ENCODE assay signal across 24 cellular contexts in the genomic region with DNA sequence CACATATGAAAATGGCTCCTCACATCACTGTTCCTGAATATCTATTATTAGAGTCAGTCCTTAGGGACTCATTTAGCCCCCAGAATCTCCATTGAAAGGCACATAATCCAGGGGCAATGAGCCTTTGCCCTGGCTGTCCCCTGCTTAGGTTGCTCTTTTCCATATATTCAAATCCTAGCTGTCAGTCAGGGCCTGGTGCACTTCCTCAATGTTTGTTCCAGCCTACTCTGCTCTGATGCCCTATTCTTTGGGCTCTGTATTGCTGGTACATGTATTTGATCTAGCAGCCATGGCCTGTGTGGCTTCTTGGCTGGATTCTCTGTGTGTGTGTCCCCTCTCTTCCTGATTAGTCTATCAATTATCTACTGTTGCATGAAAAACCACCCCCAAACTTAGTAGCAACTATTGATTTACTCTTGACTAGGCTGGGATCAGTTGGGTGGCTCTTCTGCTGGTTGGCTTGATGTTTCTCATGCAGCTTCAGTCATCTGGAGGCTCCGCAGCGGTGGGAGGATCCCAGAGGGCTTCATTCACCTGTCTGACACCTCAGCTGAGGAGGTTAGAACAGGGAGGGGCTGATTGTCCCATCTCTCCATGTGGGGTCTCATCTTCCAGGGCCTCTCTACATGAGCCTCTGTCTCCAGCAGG.
"Had no signal": no experiment of that assay in that cellular context is flagged by ENCODE, and none has a peak within 500 bp of the region (broad histone marks: within the 10 kb centered on the region; RNA-seq: fewer than 3 reads in every experiment).

No MANE protein-coding gene starts in this region.

- DNase-seq: islet precursor cell; left ventricle myocardium inferior; midbrain; mucosa of descending colon; naive thymus-derived CD4-positive, alpha-beta T cell; ovary; stimulated activated CD4-positive, alpha-beta T cell treated with anti-CD3 and anti-CD28 coated beads, Interleukin-12 subunit alpha, Interleukin-12 subunit beta, amount 100 ng/mL, for 4 hours; stimulated activated CD4-positive, alpha-beta T cell treated with anti-CD3 and anti-CD28 coated beads, Interleukin-15, amount 100 ng/mL, for 24 hours; stimulated activated CD4-positive, alpha-beta T cell treated with anti-CD3 and anti-CD28 coated beads, Interleukin-2, amount 100 ng/mL, for 24 hours; stimulated activated CD4-positive, alpha-beta T cell treated with anti-CD3 and anti-CD28 coated beads, Interleukin-4, amount 100 ng/mL, for 1 hour; stimulated activated naive B cell treated with anti-CD40 and anti-IgM and Interleukin-4, amounts not matched to agents 10 μg/mL and 1 μg/mL and 100 μg/mL, for 72 hours; stimulated activated naive CD8-positive, alpha-beta T cell treated with anti-CD3 and anti-CD28 coated beads, Interleukin-15, Interleukin-2, amounts not matched to agents 100 U/mL and 50 U/mL, for 24 hours; stomach; testis; thyroid gland; transverse colon; upper lobe of left lung had no signal

- H3K4me3 ChIP-seq: left ventricle myocardium inferior, lung, mucosa of descending colon, ovary, right atrium auricular region, skin epidermis, stomach, testis, thyroid gland, transverse colon, upper lobe of left lung, vagina had no signal

- H3K27me3 Mint-ChIP-seq: naive thymus-derived CD4-positive, alpha-beta T cell; natural killer cell treated with Interleukin-12 subunit alpha and Interleukin-12 subunit beta and Interleukin-15 and Interleukin-18, amount 100 ng/mL, for 72 hours; progenitor cell of endocrine pancreas; stimulated activated naive B cell treated with anti-CD40 and anti-IgM and Interleukin-4, amounts not matched to agents 10 μg/mL and 1 μg/mL and 100 μg/mL, for 72 hours had no signal

- H3K27ac Mint-ChIP-seq: naive thymus-derived CD4-positive, alpha-beta T cell; natural killer cell treated with Interleukin-12 subunit alpha and Interleukin-12 subunit beta and Interleukin-15 and Interleukin-18, amount 100 ng/mL, for 72 hours; progenitor cell of endocrine pancreas; stimulated activated naive B cell treated with anti-CD40 and anti-IgM and Interleukin-4, amounts not matched to agents 10 μg/mL and 1 μg/mL and 100 μg/mL, for 72 hours had no signal

- H3K9me3 Mint-ChIP-seq: natural killer cell treated with Interleukin-12 subunit alpha and Interleukin-12 subunit beta and Interleukin-15 and Interleukin-18, amount 100 ng/mL, for 72 hours had no signal

- ATAC-seq: mucosa of descending colon; naive thymus-derived CD4-positive, alpha-beta T cell; natural killer cell treated with Interleukin-12 subunit alpha and Interleukin-12 subunit beta and Interleukin-15 and Interleukin-18, amount 100 ng/mL, for 72 hours; sciatic nerve; stimulated activated naive B cell treated with anti-CD40 and anti-IgM and Interleukin-4, amounts not matched to agents 10 μg/mL and 1 μg/mL and 100 μg/mL, for 72 hours; stimulated activated naive CD8-positive, alpha-beta T cell treated with anti-CD3 and anti-CD28 coated beads, Interleukin-15, Interleukin-2, amounts not matched to agents 100 U/mL and 50 U/mL, for 24 hours had no signal

- H3K4me1 ChIP-seq: testis, vagina had no signal

- H3K4me1 Mint-ChIP-seq: stimulated activated naive B cell treated with anti-CD40 and anti-IgM and Interleukin-4, amounts not matched to agents 10 μg/mL and 1 μg/mL and 100 μg/mL, for 72 hours had no signal

- H3K4me3 Mint-ChIP-seq: naive thymus-derived CD4-positive, alpha-beta T cell; natural killer cell treated with Interleukin-12 subunit alpha and Interleukin-12 subunit beta and Interleukin-15 and Interleukin-18, amount 100 ng/mL, for 72 hours; stimulated activated naive B cell treated with anti-CD40 and anti-IgM and Interleukin-4, amounts not matched to agents 10 μg/mL and 1 μg/mL and 100 μg/mL, for 72 hours had no signal

- H3K36me3 Mint-ChIP-seq: natural killer cell treated with Interleukin-12 subunit alpha and Interleukin-12 subunit beta and Interleukin-15 and Interleukin-18, amount 100 ng/mL, for 72 hours; stimulated activated naive B cell treated with anti-CD40 and anti-IgM and Interleukin-4, amounts not matched to agents 10 μg/mL and 1 μg/mL and 100 μg/mL, for 72 hours had no signal

- H3K36me3 ChIP-seq: left ventricle myocardium inferior, ovary, right atrium auricular region, stomach, thyroid gland, transverse colon, upper lobe of left lung, vagina had no signal

- H3K27me3 ChIP-seq: ovary, right atrium auricular region, stomach, testis, thyroid gland, transverse colon, upper lobe of left lung, vagina had no signal

- H3K9me3 ChIP-seq: left ventricle myocardium inferior, mucosa of descending colon, ovary, right atrium auricular region, stomach, testis, thyroid gland, transverse colon, upper lobe of left lung, vagina had no signal

- H3K27ac ChIP-seq: left ventricle myocardium inferior, ovary, right atrium auricular region, skin epidermis, stomach, testis, thyroid gland, transverse colon, upper lobe of left lung, vagina had no signal
